ENCODE assay signal across 14 cellular contexts in genomic region chr5:127076730-127077129, GRCh38. TPM values are rescaled to one million over a fixed set of nuclear protein-coding genes. Genes with fewer than 3 reads are reported as not detected.
DNase-seq lines count a peak whose midpoint lies in the region; ATAC-seq and TF ChIP-seq lines count a peak whose summit lies in the region.
"Had no signal": no experiment of that assay in that cellular context is flagged by ENCODE, and none has a peak within 500 bp of the region (broad histone marks: within the 10 kb centered on the region; RNA-seq: fewer than 3 reads in every experiment).

No MANE protein-coding gene starts in this region.

- H3K36me3 ChIP-seq in PC-3 (ENCODE audit: low read depth, low read length) = no peaks in the 10 kb centered on the region
- no peaks in the 10 kb centered on the region for H3K36me3 ChIP-seq in esophagus muscularis mucosa
- no peaks in the 10 kb centered on the region for H3K36me3 ChIP-seq in mesodermal cell (ENCODE audit: control insufficient read depth, insufficient read depth, low read length)
- no peaks in the 10 kb centered on the region for H3K36me3 ChIP-seq in lower lobe of right lung

- no peak overlapping the region for H3K9ac ChIP-seq in PC-3 (ENCODE audit: low read length)

- no peaks in the 10 kb centered on the region for H4K20me1 ChIP-seq in PC-3 (ENCODE audit: low read length)

- H3K9me3 ChIP-seq in PC-3 (ENCODE audit: low read length) (no peaks in the 10 kb centered on the region), esophagus muscularis mucosa (no peaks in the 10 kb centered on the region), mesodermal cell (ENCODE audit: control insufficient read depth, low read length) (no peaks in the 10 kb centered on the region), lower lobe of right lung (no peaks in the 10 kb centered on the region)

- no peaks in the 10 kb centered on the region for H3F3A ChIP-seq in PC-3 (ENCODE audit: low read length, unreplicated experiment)

- TF ChIP-seq POLR2A in esophagus muscularis mucosa (IDR thresholded peaks at IDR 0.05; ENCODE audit: low read depth) = no peak

- ATAC-seq in PC-3 (peak; percentile 34), HG03565 (IDR thresholded peaks at IDR 0.05; ENCODE audit: unreplicated experiment) (no peak), lower lobe of right lung (no peak)

- H3K4me2 ChIP-seq in PC-3 (ENCODE audit: low read length) = no peak overlapping the region

- CTCF ChIA-PET in PC-3 (lab: Charles Lee) = no interaction called here

- 57% methylated on average over 4 of the region's 4 CpGs for WGBS in esophagus muscularis mucosa
- 47 to 70% methylated on average over 2 to 3 of the region's 4 CpGs for WGBS in mesodermal cell (ENCODE audit: insufficient coverage in 2 of 2), 2 experiments

- no peaks in the 10 kb centered on the region for H3K9me2 ChIP-seq in PC-3 (replicated peaks; ENCODE audit: low read length)

- no peaks in the 10 kb centered on the region for H3K79me2 ChIP-seq in PC-3 (ENCODE audit: low read length)

- intact Hi-C loops in PC-3 (cut with micrococcal nuclease) (no loop called here), esophagus muscularis mucosa (cut with DNase I) (no loop called here), lower lobe of right lung (cut with DNase I) (no loop called here)

- H3K4me3 ChIP-seq in PC-3 (ENCODE audit: low read length) (no peak overlapping the region), esophagus muscularis mucosa (no peak overlapping the region), mesodermal cell (ENCODE audit: extremely low read depth, insufficient read depth, low read length, poor library complexity, severe bottlenecking) (no peak overlapping the region), lower lobe of right lung (no peak overlapping the region)
- H3K4me3 ChIP-seq: coronary artery, SK-N-MC had no signal

- no peaks in the 10 kb centered on the region; the same call in 1 of the 2 replicates for H3K4me1 ChIP-seq in PC-3 (ENCODE audit: insufficient read depth, low read length)
- peaks cover 0 to 7% (median 2%) of the 10 kb centered on the region in 4 donors for H3K4me1 ChIP-seq in esophagus muscularis mucosa
- peaks cover 12% of the 10 kb centered on the region for H3K4me1 ChIP-seq in mesodermal cell (ENCODE audit: control insufficient read depth, insufficient read depth, low read length, poor library complexity, severe bottlenecking)
- H3K4me1 ChIP-seq in lower lobe of right lung = no peaks in the 10 kb centered on the region

- H3K27ac ChIP-seq in PC-3 (ENCODE audit: low read length) = no peak overlapping the region
- H3K27ac ChIP-seq in esophagus muscularis mucosa (replicated peaks in 1 of 4) = no peak overlapping the region
- peak overlapping the region; percentile 32 for H3K27ac ChIP-seq in mesodermal cell (ENCODE audit: low read depth, low read length, severe bottlenecking)
- no peak overlapping the region for H3K27ac ChIP-seq in lower lobe of right lung
- H3K27ac ChIP-seq: coronary artery, SK-N-MC had no signal

- no peak for TF ChIP-seq EP300 in esophagus muscularis mucosa (IDR thresholded peaks at IDR 0.05)

- no TSS peak for BruUV-seq in PC-3 (replicated peaks; lab: Mats Ljungman, UMichigan)

- DNase-seq in ELF-1 (ENCODE audit: low read depth, low spot score) (peak; percentile 18), PC-3 (peak; percentile 15), esophagus muscularis mucosa (ENCODE audit: extremely low spot score) (peak; percentile 84), cerebellar nuclear complex (lab: John Stamatoyannopoulos, UW) (no peak), lower lobe of right lung (no peak), amygdala (lab: John Stamatoyannopoulos, UW) (no peak)
- DNase-seq: activated CD4-positive, alpha-beta T cell treated with anti-CD3 and anti-CD28 coated beads for 1 hour; C1 segment of cervical spinal cord; NCI-H2227 treated with DMSO at 0.1 percent for 48 hours had no signal

- TF ChIP-seq CTCF in PC-3 (conservative IDR thresholded peaks at IDR 0.05; ENCODE audit: low read depth, low read length) = no peak
- no peak for TF ChIP-seq CTCF in esophagus muscularis mucosa (IDR thresholded peaks at IDR 0.05)
- TF ChIP-seq CTCF in lower lobe of right lung (IDR thresholded peaks at IDR 0.05) = no peak

- POLR2A ChIA-PET in PC-3 (lab: Charles Lee; ENCODE audit: unreplicated experiment) = no interaction called here

- H2AFZ ChIP-seq in PC-3 (ENCODE audit: low read length) = no peak overlapping the region

- H3K27me3 ChIP-seq in PC-3 (ENCODE audit: low read length) (peaks cover 2% of the 10 kb centered on the region; the same call in 1 of the 2 replicates), esophagus muscularis mucosa (peaks cover 0 to 9% (median 0%) of the 10 kb centered on the region in 4 donors), lower lobe of right lung (ENCODE audit: low read depth) (no peaks in the 10 kb centered on the region)

RNA-seq across cellular contexts. Expression of gene C5orf63, which starts 3.4 kb away (rescaled TPM):
- total RNA-seq in PC-3 (2014; rRNA removed) (2.9 and 3.7 TPM in 2 replicates), esophagus muscularis mucosa (1 to 10 TPM in 3 of 4 donors, under 1 TPM in 1; 0.98 to 2.3 (median 1.6) TPM), lower lobe of right lung (7.5 TPM)
- polyA plus RNA-seq in mesodermal cell (2013, experiment 1 of 2) = not detected
- polyA plus RNA-seq in mesodermal cell (2013, experiment 2 of 2) = not detected
- polyA plus RNA-seq: neural cell had no signal

RNA-seq across cellular contexts. Expression of gene MARCHF3, which starts 46.4 kb away (rescaled TPM):
- total RNA-seq in PC-3 (2014; rRNA removed) = 1.3 and 2.5 TPM in 2 replicates
- 10 to 100 TPM in 1 of 4 donors, 1 to 10 TPM in 3; 1.7 to 13.9 (median 2.5) TPM for total RNA-seq in esophagus muscularis mucosa
- polyA plus RNA-seq in mesodermal cell (2013, experiment 1 of 2) = 12.5 TPM
- polyA plus RNA-seq in mesodermal cell (2013, experiment 2 of 2) = 16.2 TPM
- 14.3 TPM for total RNA-seq in lower lobe of right lung

Comparison
In these comparisons a context has a peak if more than half of its experiments do, and no peak if none do; other contexts are left out.
1. DNase-seq: peak in ELF-1 (single experiment), PC-3 (single experiment) and esophagus muscularis mucosa (single experiment); none in cerebellar nuclear complex (0 of 2), lower lobe of right lung (single experiment) and amygdala (0 of 56).